In the genomic region with DNA sequence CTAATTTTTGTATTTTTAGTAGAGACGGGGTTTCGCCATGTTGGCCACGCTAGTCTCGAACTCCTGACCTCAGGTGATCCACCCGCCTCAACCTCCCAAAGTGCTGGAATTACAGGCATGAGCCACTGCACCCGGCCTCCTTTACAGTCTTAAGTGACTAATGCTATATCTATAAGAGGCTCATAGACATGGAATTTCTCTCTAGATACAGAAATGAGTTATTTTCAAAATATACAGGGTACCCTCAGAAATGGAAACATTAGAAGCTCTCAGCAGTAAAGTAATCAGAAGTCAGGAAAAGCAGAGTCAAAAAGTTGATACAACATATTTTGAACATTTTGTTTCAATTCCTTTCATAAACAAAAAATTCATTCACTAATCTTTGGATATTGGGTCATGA, we compare ENCODE assay signal across 7 cellular contexts. TPM values are rescaled to one million over a fixed set of nuclear protein-coding genes. Genes with fewer than 3 reads are reported as not detected.
"Had no signal": no experiment of that assay in that cellular context is flagged by ENCODE, and none has a peak within 500 bp of the region (broad histone marks: within the 10 kb centered on the region; RNA-seq: fewer than 3 reads in every experiment).

No MANE protein-coding gene starts in this region.

RNA-seq across cellular contexts. Expression of gene SLC16A12, which starts 5.7 kb away (rescaled TPM):
- total RNA-seq: activated CD4-positive, alpha-beta T cell treated with anti-CD3 and anti-CD28 coated beads, Interleukin-2, amount 10 ng/mL, durations not matched to agents 24 days and 14 days; activated CD8-positive, alpha-beta memory T cell treated with anti-CD3 and anti-CD28 coated beads for 36 hours; activated CD8-positive, alpha-beta T cell treated with anti-CD3 and anti-CD28 coated beads for 36 hours; activated naive CD8-positive, alpha-beta T cell treated with anti-CD3 and anti-CD28 coated beads for 36 hours; activated T-cell treated with anti-CD3 and anti-CD28 coated beads, Interleukin-2, amount 50 U/mL, for 72 hours; activated T-helper 17 cell treated with anti-CD3 and anti-CD28 coated beads, Interleukin-2, amount 50 U/mL, for 72 hours; T-helper 1 cell treated with Interleukin-12 subunit alpha and Interleukin-12 subunit beta and Interleukin-4 antibody, amounts not matched to agents 30 ng/mL and 1 ng/mL, for 36 hours had no signal
